In genomic region chr14:71324767-71325272, GRCh38 we compare ENCODE assay signal across 8 cellular contexts. TPM values are rescaled to one million over a fixed set of nuclear protein-coding genes. Genes with fewer than 3 reads are reported as not detected.
A peak's percentile ranks its signal among the peaks of the same experiment; 100 is the strongest.
DNase-seq lines count a peak whose midpoint lies in the region; ATAC-seq, FAIRE-seq and TF ChIP-seq lines count a peak whose summit lies in the region.

No MANE protein-coding gene starts in this region.

- H3K27ac ChIP-seq in KMS-11: no peak overlapping the region
- H3K27ac ChIP-seq in naive thymus-derived CD4-positive, alpha-beta T cell (ENCODE audit: low read depth, low read length): no peak overlapping the region
- H3K27ac ChIP-seq in ovary: no peak overlapping the region

- H3K4me1 Mint-ChIP-seq in activated naive CD8-positive, alpha-beta T cell treated with anti-CD3 and anti-CD28 coated beads for 36 hours: peaks cover 68% of the 10 kb centered on the region
- H3K4me1 Mint-ChIP-seq in naive thymus-derived CD4-positive, alpha-beta T cell: peaks cover 47 to 76% (median 65%) of the 10 kb centered on the region in 7 donors

- H3K36me3 Mint-ChIP-seq in activated naive CD8-positive, alpha-beta T cell treated with anti-CD3 and anti-CD28 coated beads for 36 hours: peaks cover 20% of the 10 kb centered on the region
- peaks cover 0 to 25% (median 0%) of the 10 kb centered on the region in 5 donors for H3K36me3 Mint-ChIP-seq in naive thymus-derived CD4-positive, alpha-beta T cell

- DNase-seq in GDM1 (lab: John Stamatoyannopoulos, UW): peak; percentile 3
- peak; percentile 39 for DNase-seq in activated naive CD8-positive, alpha-beta T cell treated with anti-CD3 and anti-CD28 coated beads for 36 hours
- peak in 8 of 9 donors; percentile 29 to 72 (median 45) for DNase-seq in naive thymus-derived CD4-positive, alpha-beta T cell
- no peak for DNase-seq in ovary
- no peak for DNase-seq in frontal cortex (ENCODE audit: low spot score in 2 of 2)
- no peak for DNase-seq in COLO668 (lab: John Stamatoyannopoulos, UW; ENCODE audit: unreplicated experiment)

- WGBS in ovary, 3 donors: 68 to 74% (median 70%) methylated on average over 6 of the region's 6 CpGs

- no peak for FAIRE-seq in frontal cortex (lab: Jason Lieb, UNC)

- no peak overlapping the region for H3K4me3 ChIP-seq in KMS-11 (IDR thresholded peaks at IDR 0.05; ENCODE audit: insufficient read depth, low read depth, low read length)
- no peak overlapping the region for H3K4me3 ChIP-seq in naive thymus-derived CD4-positive, alpha-beta T cell (ENCODE audit: low read length)
- no peak overlapping the region for H3K4me3 ChIP-seq in ovary

- H3K27ac Mint-ChIP-seq in activated naive CD8-positive, alpha-beta T cell treated with anti-CD3 and anti-CD28 coated beads for 36 hours: peak overlapping the region; percentile 43
- peak overlapping the region in 8 of 9 donors; percentile 15 to 74 (median 47) for H3K27ac Mint-ChIP-seq in naive thymus-derived CD4-positive, alpha-beta T cell

- no peaks in the 10 kb centered on the region for H3K36me3 ChIP-seq in KMS-11 (ENCODE audit: insufficient read depth)
- H3K36me3 ChIP-seq in naive thymus-derived CD4-positive, alpha-beta T cell (ENCODE audit: control insufficient read depth in 2 of 3, insufficient read depth in 3 of 3, low read length in 3 of 3): peaks cover 0 to 5% (median 0%) of the 10 kb centered on the region in 3 experiments
- no peaks in the 10 kb centered on the region for H3K36me3 ChIP-seq in ovary

- no peaks in the 10 kb centered on the region for H3K27me3 Mint-ChIP-seq in activated naive CD8-positive, alpha-beta T cell treated with anti-CD3 and anti-CD28 coated beads for 36 hours
- peaks cover 0 to 3% (median 0%) of the 10 kb centered on the region in 5 donors for H3K27me3 Mint-ChIP-seq in naive thymus-derived CD4-positive, alpha-beta T cell

- H3K27me3 ChIP-seq in KMS-11 (ENCODE audit: insufficient read depth, low read depth): no peaks in the 10 kb centered on the region
- no peaks in the 10 kb centered on the region for H3K27me3 ChIP-seq in naive thymus-derived CD4-positive, alpha-beta T cell (ENCODE audit: control insufficient read depth in 2 of 2, insufficient read depth in 2 of 2, low read length in 2 of 2)
- no peaks in the 10 kb centered on the region for H3K27me3 ChIP-seq in ovary

- no peaks in the 10 kb centered on the region for H3K9me3 ChIP-seq in naive thymus-derived CD4-positive, alpha-beta T cell (ENCODE audit: control insufficient read depth in 2 of 3, low read length in 3 of 3)
- no peaks in the 10 kb centered on the region for H3K9me3 ChIP-seq in ovary

- no peak overlapping the region for H2AFZ ChIP-seq in KMS-11 (ENCODE audit: low read depth)

- CTCF ChIA-PET in naive thymus-derived CD4-positive, alpha-beta T cell (lab: Charles Lee): interaction anchor here (0.7 to 1.8 kb wide), 3 partner anchors 79 to 416 kb away, joined by 3 to 6 read pairs (median 5); no protein-coding TSS in a partner anchor

- POLR2A ChIA-PET in naive thymus-derived CD4-positive, alpha-beta T cell (lab: Charles Lee): interaction anchor here (0.9 kb wide), 1 partner anchor 55 kb away, joined by 3 read pairs; no protein-coding TSS in a partner anchor

- H3K9ac ChIP-seq in KMS-11: no peak overlapping the region

- H3K4me1 ChIP-seq in KMS-11 (ENCODE audit: low read depth, poor library complexity, severe bottlenecking) (peaks cover 67% of the 10 kb centered on the region), ovary (ENCODE audit: insufficient read depth) (no peaks in the 10 kb centered on the region)
- H3K4me1 ChIP-seq in naive thymus-derived CD4-positive, alpha-beta T cell (ENCODE audit: control insufficient read depth in 2 of 2, insufficient read depth in 2 of 2, low read length in 2 of 2): peaks cover 16 to 42% of the 10 kb centered on the region in 2 donors

- TF ChIP-seq EP300 in ovary (IDR thresholded peaks at IDR 0.05): no peak

- peaks cover 3% of the 10 kb centered on the region for H3K9me3 Mint-ChIP-seq in activated naive CD8-positive, alpha-beta T cell treated with anti-CD3 and anti-CD28 coated beads for 36 hours
- H3K9me3 Mint-ChIP-seq in naive thymus-derived CD4-positive, alpha-beta T cell: peaks cover 0 to 5% (median 0%) of the 10 kb centered on the region in 11 donors

- H3K4me3 Mint-ChIP-seq in activated naive CD8-positive, alpha-beta T cell treated with anti-CD3 and anti-CD28 coated beads for 36 hours: peak overlapping the region; percentile 48
- H3K4me3 Mint-ChIP-seq in naive thymus-derived CD4-positive, alpha-beta T cell: peak overlapping the region; percentile 21 to 79 (median 62)

- H3K79me2 ChIP-seq in KMS-11 (ENCODE audit: insufficient read depth, low read depth): no peaks in the 10 kb centered on the region; the same call in 1 of the 2 replicates

- TF ChIP-seq CTCF in KMS-11 (conservative IDR thresholded peaks at IDR 0.05; ENCODE audit: low read depth, low read length) (no peak), ovary (IDR thresholded peaks at IDR 0.05) (no peak)

- intact Hi-C loops in naive thymus-derived CD4-positive, alpha-beta T cell (cut with micrococcal nuclease): loop anchor here (5.0 to 10.0 kb wide), 11 partner anchors 267 to 1567 kb away; partner anchors contain the start of genes PCNX1 (in 2 of the 2), DPF3 (in 1 of the 2), MED6 (in 1 of the 2) and TTC9 (in 1 of the 2)
- intact Hi-C loops in ovary (cut with DNase I): loop anchor here in 3 of 4 donors (5.0 to 10.0 kb wide), 2 partner anchors 427 to 430 kb away; no protein-coding TSS in a partner anchor

- no peaks in the 10 kb centered on the region for H4K20me1 ChIP-seq in KMS-11 (ENCODE audit: insufficient read depth)

- TF ChIP-seq POLR2A in ovary (IDR thresholded peaks at IDR 0.05): no peak

- H3K4me2 ChIP-seq in KMS-11: peak overlapping the region; percentile 50; the same call in 1 of the 2 replicates

- ATAC-seq in naive thymus-derived CD4-positive, alpha-beta T cell: peak; percentile 20
- ATAC-seq in GM21723 (IDR thresholded peaks at IDR 0.05; ENCODE audit: unreplicated experiment): no peak

RNA-seq across cellular contexts. Expression of gene SIPA1L1, which starts 4.5 kb away (rescaled TPM):
- 10 to 100 TPM; 39.9 to 42.9 TPM for total RNA-seq in activated naive CD8-positive, alpha-beta T cell treated with anti-CD3 and anti-CD28 coated beads for 36 hours
- total RNA-seq in naive thymus-derived CD4-positive, alpha-beta T cell: 10 to 100 TPM; 35.2 to 76.4 (median 46.1) TPM
- 10 to 100 TPM; 16.9 to 27.1 TPM for polyA plus RNA-seq in naive thymus-derived CD4-positive, alpha-beta T cell
- 10 to 100 TPM in 6 of 7 donors, 1 to 10 TPM in 1; 8.7 to 60.5 (median 18.9) TPM for total RNA-seq in ovary
- 10 to 100 TPM in 1 of 2 donors, 1 to 10 TPM in 1; 7.3 to 61.7 TPM for polyA plus RNA-seq in ovary
- total RNA-seq in frontal cortex: 15.5 TPM

Comparison
In these comparisons a context has a peak if more than half of its experiments do, and no peak if none do; other contexts are left out.
1. DNase-seq: peak in GDM1 (single experiment), activated naive CD8-positive, alpha-beta T cell treated with anti-CD3 and anti-CD28 coated beads for 36 hours (single experiment) and naive thymus-derived CD4-positive, alpha-beta T cell (8 of 9); none in ovary (0 of 5), frontal cortex (0 of 2) and COLO668 (single experiment).